Comparison of ENCODE assay signal across 8 cellular contexts in genomic region chr9:32385135-32385884, GRCh38. TPM values are rescaled to one million over a fixed set of nuclear protein-coding genes. Genes with fewer than 3 reads are reported as not detected.
DNase-seq lines count a peak whose midpoint lies in the region; ATAC-seq and TF ChIP-seq lines count a peak whose summit lies in the region.

No MANE protein-coding gene starts in this region.

- ATAC-seq in HG02678 (IDR thresholded peaks at IDR 0.05; ENCODE audit: unreplicated experiment): no peak
- ATAC-seq in GM19455 (IDR thresholded peaks at IDR 0.05; ENCODE audit: unreplicated experiment): no peak

- peaks cover 0 to 13% (median 2%) of the 10 kb centered on the region in 4 donors for H3K4me1 ChIP-seq in Peyer's patch
- H3K4me1 ChIP-seq in esophagus (ENCODE audit: control insufficient read depth in 2 of 2, insufficient read depth in 2 of 2, low read length in 1 of 2): peaks cover 0 to 5% of the 10 kb centered on the region in 2 donors

- no peaks in the 10 kb centered on the region for H3K36me3 Mint-ChIP-seq in progenitor cell of endocrine pancreas (ENCODE audit: insufficient read depth)

- H3K4me1 Mint-ChIP-seq in progenitor cell of endocrine pancreas (ENCODE audit: low read depth): peaks cover 4% of the 10 kb centered on the region

- no peaks in the 10 kb centered on the region for H3K9me3 Mint-ChIP-seq in progenitor cell of endocrine pancreas (ENCODE audit: low read depth)

- peaks cover 36% of the 10 kb centered on the region for H3K27me3 Mint-ChIP-seq in progenitor cell of endocrine pancreas

- H3K9me3 ChIP-seq in Peyer's patch: no peaks in the 10 kb centered on the region
- no peaks in the 10 kb centered on the region for H3K9me3 ChIP-seq in esophagus (ENCODE audit: control insufficient read depth in 2 of 2, insufficient read depth in 1 of 2, low read depth in 1 of 2, low read length in 1 of 2)

- no peak for TF ChIP-seq POLR2A in Peyer's patch (IDR thresholded peaks at IDR 0.05)

- 27% methylated on average over 4 of the region's 4 CpGs for WGBS in esophagus, 2 donors

- H3K36me3 ChIP-seq in Peyer's patch (no peaks in the 10 kb centered on the region), esophagus (ENCODE audit: control insufficient read depth in 2 of 2, insufficient read depth in 2 of 2, low read length in 1 of 2) (no peaks in the 10 kb centered on the region)

- TF ChIP-seq CTCF in Peyer's patch (IDR thresholded peaks at IDR 0.05): no peak
- TF ChIP-seq CTCF in progenitor cell of endocrine pancreas (IDR thresholded peaks at IDR 0.05; ENCODE audit: unreplicated experiment): no peak

- peak overlapping the region; percentile 90 for H3K27ac Mint-ChIP-seq in progenitor cell of endocrine pancreas

- H3K4me3 ChIP-seq in GM08714 (ENCODE audit: low read length): peak overlapping the region; percentile 77; the same call in 1 of the 2 replicates
- peak overlapping the region; percentile 62 to 82 (median 67) for H3K4me3 ChIP-seq in Peyer's patch
- H3K4me3 ChIP-seq in esophagus (ENCODE audit: low read depth in 1 of 2, low read length in 2 of 2): peak overlapping the region; percentile 73 to 82

- DNase-seq in Peyer's patch (no peak), progenitor cell of endocrine pancreas (ENCODE audit: low spot score, unreplicated experiment) (no peak), NCI-H82 (lab: John Stamatoyannopoulos, UW) (no peak), globus pallidus (ENCODE audit: low spot score) (no peak)

- H3K27ac ChIP-seq in Peyer's patch (peak overlapping the region; percentile 77 to 85 (median 80)), esophagus (ENCODE audit: low read depth in 2 of 2, low read length in 1 of 2) (peak overlapping the region; percentile 72 to 86)

- H3K27me3 ChIP-seq in Peyer's patch (no peaks in the 10 kb centered on the region), esophagus (ENCODE audit: control insufficient read depth in 1 of 2, insufficient read depth in 2 of 2, low read length in 2 of 2) (no peaks in the 10 kb centered on the region)

- peak overlapping the region; percentile 87 for H3K4me3 Mint-ChIP-seq in progenitor cell of endocrine pancreas (ENCODE audit: low read depth)

RNA-seq across cellular contexts. Expression of gene ACO1, which starts 0.9 kb away (rescaled TPM):
- total RNA-seq in Peyer's patch: 10 to 100 TPM; 22.3 to 61.8 (median 51.7) TPM
- polyA plus RNA-seq in esophagus: 10 to 100 TPM in 1 of 2 donors, 1 to 10 TPM in 1; 4.7 to 12.9 TPM
- total RNA-seq in progenitor cell of endocrine pancreas: 21.7 and 23.4 TPM in 2 replicates
